In genomic region chr2:11389551-11390528, GRCh38 we compare ENCODE assay signal across 1 cellular context.
A peak's percentile ranks its signal among the peaks of the same experiment; 100 is the strongest.
TF ChIP-seq lines count a peak whose summit lies in the region.

No MANE protein-coding gene starts in this region.

TF ChIP-seq in HepG2, 621 proteins besides CTCF, POLR2A, EP300 and RAD21 (continued from another document and continues in another):
- TF ChIP-seq, protein P1, sequence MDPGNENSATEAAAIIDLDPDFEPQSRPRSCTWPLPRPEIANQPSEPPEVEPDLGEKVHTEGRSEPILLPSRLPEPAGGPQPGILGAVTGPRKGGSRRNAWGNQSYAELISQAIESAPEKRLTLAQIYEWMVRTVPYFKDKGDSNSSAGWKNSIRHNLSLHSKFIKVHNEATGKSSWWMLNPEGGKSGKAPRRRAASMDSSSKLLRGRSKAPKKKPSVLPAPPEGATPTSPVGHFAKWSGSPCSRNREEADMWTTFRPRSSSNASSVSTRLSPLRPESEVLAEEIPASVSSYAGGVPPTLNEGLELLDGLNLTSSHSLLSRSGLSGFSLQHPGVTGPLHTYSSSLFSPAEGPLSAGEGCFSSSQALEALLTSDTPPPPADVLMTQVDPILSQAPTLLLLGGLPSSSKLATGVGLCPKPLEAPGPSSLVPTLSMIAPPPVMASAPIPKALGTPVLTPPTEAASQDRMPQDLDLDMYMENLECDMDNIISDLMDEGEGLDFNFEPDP (CRISPR knock-in tag; conservative IDR thresholded peaks at IDR 0.05), result 0 out of 2 replicates have a peak, but pooled peaks have one; percentile 77
- no peak for TF ChIP-seq LCORL (IDR thresholded peaks at IDR 0.05)
- no peak; the same call in 1 of the 2 replicates for TF ChIP-seq LCORL (CRISPR knock-in tag; IDR thresholded peaks at IDR 0.05)
- peak; percentile 89 for TF ChIP-seq CREB1 (IDR thresholded peaks at IDR 0.05)
- TF ChIP-seq CREB1 (CRISPR knock-in tag; IDR thresholded peaks at IDR 0.05), result peak; percentile 58; the same call in 1 of the 2 replicates
- TF ChIP-seq SIN3B (IDR thresholded peaks at IDR 0.05; ENCODE audit: low read length), result no peak
- TF ChIP-seq CEBPB (IDR thresholded peaks at IDR 0.05; ENCODE audit: borderline replicate concordance, low read depth, low read length), result 0 out of 2 replicates have a peak, but pooled peaks have one; percentile 0
- TF ChIP-seq ZNF687 (CRISPR knock-in tag; IDR thresholded peaks at IDR 0.05), result peak; percentile 44; the same call in 1 of the 2 replicates
- no peak for TF ChIP-seq AHDC1 (CRISPR knock-in tag; IDR thresholded peaks at IDR 0.05; ENCODE audit: borderline replicate concordance)
- no peak for TF ChIP-seq ZBTB2 (CRISPR knock-in tag; IDR thresholded peaks at IDR 0.05; ENCODE audit: low read depth)
- no peak for TF ChIP-seq CENPX (CRISPR knock-in tag; IDR thresholded peaks at IDR 0.05)
- no peak; the same call in 1 of the 2 replicates for TF ChIP-seq KDM2A (CRISPR knock-in tag; IDR thresholded peaks at IDR 0.05; ENCODE audit: borderline replicate concordance, low read depth)
- TF ChIP-seq, protein P2, sequence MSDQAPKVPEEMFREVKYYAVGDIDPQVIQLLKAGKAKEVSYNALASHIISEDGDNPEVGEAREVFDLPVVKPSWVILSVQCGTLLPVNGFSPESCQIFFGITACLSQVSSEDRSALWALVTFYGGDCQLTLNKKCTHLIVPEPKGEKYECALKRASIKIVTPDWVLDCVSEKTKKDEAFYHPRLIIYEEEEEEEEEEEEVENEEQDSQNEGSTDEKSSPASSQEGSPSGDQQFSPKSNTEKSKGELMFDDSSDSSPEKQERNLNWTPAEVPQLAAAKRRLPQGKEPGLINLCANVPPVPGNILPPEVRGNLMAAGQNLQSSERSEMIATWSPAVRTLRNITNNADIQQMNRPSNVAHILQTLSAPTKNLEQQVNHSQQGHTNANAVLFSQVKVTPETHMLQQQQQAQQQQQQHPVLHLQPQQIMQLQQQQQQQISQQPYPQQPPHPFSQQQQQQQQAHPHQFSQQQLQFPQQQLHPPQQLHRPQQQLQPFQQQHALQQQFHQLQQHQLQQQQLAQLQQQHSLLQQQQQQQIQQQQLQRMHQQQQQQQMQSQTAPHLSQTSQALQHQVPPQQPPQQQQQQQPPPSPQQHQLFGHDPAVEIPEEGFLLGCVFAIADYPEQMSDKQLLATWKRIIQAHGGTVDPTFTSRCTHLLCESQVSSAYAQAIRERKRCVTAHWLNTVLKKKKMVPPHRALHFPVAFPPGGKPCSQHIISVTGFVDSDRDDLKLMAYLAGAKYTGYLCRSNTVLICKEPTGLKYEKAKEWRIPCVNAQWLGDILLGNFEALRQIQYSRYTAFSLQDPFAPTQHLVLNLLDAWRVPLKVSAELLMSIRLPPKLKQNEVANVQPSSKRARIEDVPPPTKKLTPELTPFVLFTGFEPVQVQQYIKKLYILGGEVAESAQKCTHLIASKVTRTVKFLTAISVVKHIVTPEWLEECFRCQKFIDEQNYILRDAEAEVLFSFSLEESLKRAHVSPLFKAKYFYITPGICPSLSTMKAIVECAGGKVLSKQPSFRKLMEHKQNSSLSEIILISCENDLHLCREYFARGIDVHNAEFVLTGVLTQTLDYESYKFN (CRISPR knock-in tag; conservative IDR thresholded peaks at IDR 0.05), result peak; percentile 58
- TF ChIP-seq DDIT3 (CRISPR knock-in tag; IDR thresholded peaks at IDR 0.05), result no peak
- TF ChIP-seq, protein P3, sequence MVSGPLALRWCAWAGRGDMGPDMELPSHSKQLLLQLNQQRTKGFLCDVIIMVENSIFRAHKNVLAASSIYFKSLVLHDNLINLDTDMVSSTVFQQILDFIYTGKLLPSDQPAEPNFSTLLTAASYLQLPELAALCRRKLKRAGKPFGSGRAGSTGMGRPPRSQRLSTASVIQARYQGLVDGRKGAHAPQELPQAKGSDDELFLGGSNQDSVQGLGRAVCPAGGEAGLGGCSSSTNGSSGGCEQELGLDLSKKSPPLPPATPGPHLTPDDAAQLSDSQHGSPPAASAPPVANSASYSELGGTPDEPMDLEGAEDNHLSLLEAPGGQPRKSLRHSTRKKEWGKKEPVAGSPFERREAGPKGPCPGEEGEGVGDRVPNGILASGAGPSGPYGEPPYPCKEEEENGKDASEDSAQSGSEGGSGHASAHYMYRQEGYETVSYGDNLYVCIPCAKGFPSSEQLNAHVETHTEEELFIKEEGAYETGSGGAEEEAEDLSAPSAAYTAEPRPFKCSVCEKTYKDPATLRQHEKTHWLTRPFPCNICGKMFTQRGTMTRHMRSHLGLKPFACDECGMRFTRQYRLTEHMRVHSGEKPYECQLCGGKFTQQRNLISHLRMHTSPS (CRISPR knock-in tag; IDR thresholded peaks at IDR 0.05; ENCODE audit: low read depth), result no peak; the same call in 1 of the 2 replicates
- TF ChIP-seq ZNF547 (CRISPR knock-in tag; IDR thresholded peaks at IDR 0.05), result no peak
- no peak for TF ChIP-seq PRPF4 (IDR thresholded peaks at IDR 0.05; ENCODE audit: low read depth, low read length, poor library complexity, severe bottlenecking)
- TF ChIP-seq KDM5B (CRISPR knock-in tag; IDR thresholded peaks at IDR 0.05; ENCODE audit: borderline replicate concordance), result peak; percentile 34; the same call in 1 of the 2 replicates
- TF ChIP-seq ZNF567 (CRISPR knock-in tag; IDR thresholded peaks at IDR 0.05; ENCODE audit: borderline replicate concordance), result 0 out of 2 replicates have a peak, but pooled peaks have one; percentile 33
- TF ChIP-seq TAF1 (CRISPR knock-in tag; IDR thresholded peaks at IDR 0.05), result no peak
- TF ChIP-seq, protein P4, sequence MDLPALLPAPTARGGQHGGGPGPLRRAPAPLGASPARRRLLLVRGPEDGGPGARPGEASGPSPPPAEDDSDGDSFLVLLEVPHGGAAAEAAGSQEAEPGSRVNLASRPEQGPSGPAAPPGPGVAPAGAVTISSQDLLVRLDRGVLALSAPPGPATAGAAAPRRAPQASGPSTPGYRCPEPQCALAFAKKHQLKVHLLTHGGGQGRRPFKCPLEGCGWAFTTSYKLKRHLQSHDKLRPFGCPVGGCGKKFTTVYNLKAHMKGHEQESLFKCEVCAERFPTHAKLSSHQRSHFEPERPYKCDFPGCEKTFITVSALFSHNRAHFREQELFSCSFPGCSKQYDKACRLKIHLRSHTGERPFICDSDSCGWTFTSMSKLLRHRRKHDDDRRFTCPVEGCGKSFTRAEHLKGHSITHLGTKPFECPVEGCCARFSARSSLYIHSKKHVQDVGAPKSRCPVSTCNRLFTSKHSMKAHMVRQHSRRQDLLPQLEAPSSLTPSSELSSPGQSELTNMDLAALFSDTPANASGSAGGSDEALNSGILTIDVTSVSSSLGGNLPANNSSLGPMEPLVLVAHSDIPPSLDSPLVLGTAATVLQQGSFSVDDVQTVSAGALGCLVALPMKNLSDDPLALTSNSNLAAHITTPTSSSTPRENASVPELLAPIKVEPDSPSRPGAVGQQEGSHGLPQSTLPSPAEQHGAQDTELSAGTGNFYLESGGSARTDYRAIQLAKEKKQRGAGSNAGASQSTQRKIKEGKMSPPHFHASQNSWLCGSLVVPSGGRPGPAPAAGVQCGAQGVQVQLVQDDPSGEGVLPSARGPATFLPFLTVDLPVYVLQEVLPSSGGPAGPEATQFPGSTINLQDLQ (CRISPR knock-in tag; IDR thresholded peaks at IDR 0.05), result peak; percentile 73; the same call in 1 of the 2 replicates
- no peak for TF ChIP-seq ZNF746 (CRISPR knock-in tag; IDR thresholded peaks at IDR 0.05)
- TF ChIP-seq GTF3A (CRISPR knock-in tag; conservative IDR thresholded peaks at IDR 0.05), result peak; percentile 77; the same call in 1 of the 2 replicates
- no peak for TF ChIP-seq ZNF441 (CRISPR knock-in tag; IDR thresholded peaks at IDR 0.05; ENCODE audit: borderline replicate concordance)
- no peak for TF ChIP-seq RNF2 (conservative IDR thresholded peaks at IDR 0.05; ENCODE audit: low read depth)
- TF ChIP-seq SNAI1 (CRISPR knock-in tag; IDR thresholded peaks at IDR 0.05; ENCODE audit: borderline replicate concordance), result no peak; the same call in 1 of the 2 replicates
- no peak for TF ChIP-seq CAMTA2 (CRISPR knock-in tag; IDR thresholded peaks at IDR 0.05; ENCODE audit: borderline replicate concordance)
- no peak for TF ChIP-seq FOXC1 (CRISPR knock-in tag; IDR thresholded peaks at IDR 0.05; ENCODE audit: borderline replicate concordance)
- TF ChIP-seq ZSCAN22 (CRISPR knock-in tag; IDR thresholded peaks at IDR 0.05), result no peak
- peak; percentile 51; the same call in 1 of the 2 replicates for TF ChIP-seq ZNF383 (CRISPR knock-in tag; IDR thresholded peaks at IDR 0.05; ENCODE audit: borderline replicate concordance)
- no peak for TF ChIP-seq DNMT3B (CRISPR knock-in tag; conservative IDR thresholded peaks at IDR 0.05)
- TF ChIP-seq ZNF263 (CRISPR knock-in tag; IDR thresholded peaks at IDR 0.05), result peak; percentile 68
- TF ChIP-seq FLYWCH1 (CRISPR knock-in tag; IDR thresholded peaks at IDR 0.05), result no peak
- TF ChIP-seq SOX13 (IDR thresholded peaks at IDR 0.05), result no peak
- TF ChIP-seq SOX13 (CRISPR knock-in tag; conservative IDR thresholded peaks at IDR 0.05 in 1 of 2, IDR thresholded peaks at IDR 0.05 in 1 of 2), result no peak; a peak in 1 of 4 replicates
- TF ChIP-seq SATB2 (CRISPR knock-in tag; IDR thresholded peaks at IDR 0.05), result no peak
- 0 out of 2 replicates have a peak, but pooled peaks have one; percentile 36 for TF ChIP-seq MXD3 (CRISPR knock-in tag; IDR thresholded peaks at IDR 0.05)
- peak; percentile 37; the same call in 1 of the 2 replicates for TF ChIP-seq SPEN (CRISPR knock-in tag; IDR thresholded peaks at IDR 0.05; ENCODE audit: low read depth)
